ENCODE assay signal across 13 cellular contexts in the genomic region with DNA sequence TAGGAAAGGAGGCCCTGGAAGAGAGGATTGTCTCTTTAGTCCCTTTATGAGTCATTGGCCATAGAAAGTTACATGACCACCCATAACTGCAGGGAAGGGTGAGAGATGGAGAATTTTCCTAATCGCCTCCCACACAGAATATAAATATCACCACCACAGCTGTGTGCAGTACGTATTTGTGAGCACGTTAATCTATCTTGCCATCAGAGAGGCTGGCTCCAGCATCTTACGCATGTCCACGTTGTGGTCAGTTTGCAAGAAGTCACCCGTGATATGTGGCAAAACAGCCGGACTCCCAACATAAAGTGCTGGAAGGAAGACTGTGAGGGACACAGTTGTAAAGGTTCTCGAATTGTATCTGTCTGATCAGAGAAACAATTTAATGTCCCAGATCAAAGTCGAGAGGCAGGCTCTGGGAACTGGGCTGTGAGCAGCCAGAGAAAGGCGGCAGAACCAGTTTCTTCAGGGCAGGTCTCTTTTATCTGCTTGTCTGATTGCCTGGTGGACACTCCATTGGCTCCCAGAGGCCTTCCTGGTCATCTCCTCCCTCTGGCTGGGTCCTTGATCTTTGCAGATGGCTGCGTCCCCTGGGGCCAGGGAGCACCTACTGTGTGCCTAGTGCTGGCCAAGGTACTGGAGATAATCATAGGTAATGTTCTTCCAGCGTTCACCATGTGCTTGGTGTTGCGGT.
DNase-seq lines count a peak whose midpoint lies in the region; ATAC-seq, FAIRE-seq and TF ChIP-seq lines count a peak whose summit lies in the region.
"Had no signal": no experiment of that assay in that cellular context is flagged by ENCODE, and none has a peak within 500 bp of the region (broad histone marks: within the 10 kb centered on the region; RNA-seq: fewer than 3 reads in every experiment).

No MANE protein-coding gene starts in this region.

- H3K27ac ChIP-seq in RWPE1 (peak overlapping the region; percentile 96), prostate gland (peak overlapping the region; percentile 65 to 75)

- H3K27me3 ChIP-seq in prostate gland (replicated peaks; ENCODE audit: insufficient read depth): no peaks in the 10 kb centered on the region
- H3K27me3 ChIP-seq: BE2C, upper lobe of left lung had no signal

- WGBS in prostate gland: 31% methylated on average over 13 of the region's 13 CpGs

- POLR2A ChIA-PET in RWPE1 (lab: Yijun Ruan, JAX; ENCODE audit: low non-redundant PET): no interaction called here

- no peak overlapping the region for H3K4me3 Mint-ChIP-seq in activated T-cell treated with anti-CD3 and anti-CD28 coated beads, Interleukin-2, amount 50 U/mL, for 24 hours
- no peak overlapping the region for H3K4me3 Mint-ChIP-seq in natural killer cell
- H3K4me3 Mint-ChIP-seq: activated CD4-positive, alpha-beta memory T cell treated with anti-CD3 and anti-CD28 coated beads, Interleukin-2, amount 10 ng/mL, durations not matched to agents 7 days and 5 days had no signal

- no peaks in the 10 kb centered on the region for H3K36me3 Mint-ChIP-seq in activated T-cell treated with anti-CD3 and anti-CD28 coated beads, Interleukin-2, amount 50 U/mL, for 24 hours (ENCODE audit: low read depth)
- H3K36me3 Mint-ChIP-seq in natural killer cell: no peaks in the 10 kb centered on the region

- CTCF ChIA-PET in RWPE1 (lab: Yijun Ruan, JAX): no interaction called here

- H3K9me3 ChIP-seq in prostate gland: no peaks in the 10 kb centered on the region
- H3K9me3 ChIP-seq: BE2C, upper lobe of left lung had no signal

- H3K9me3 Mint-ChIP-seq in activated T-cell treated with anti-CD3 and anti-CD28 coated beads, Interleukin-2, amount 50 U/mL, for 24 hours: no peaks in the 10 kb centered on the region
- H3K9me3 Mint-ChIP-seq in natural killer cell: no peaks in the 10 kb centered on the region
- H3K9me3 Mint-ChIP-seq: activated CD4-positive, alpha-beta memory T cell treated with anti-CD3 and anti-CD28 coated beads, Interleukin-2, amount 10 ng/mL, durations not matched to agents 7 days and 5 days had no signal

- H3K27me3 Mint-ChIP-seq in activated T-cell treated with anti-CD3 and anti-CD28 coated beads, Interleukin-2, amount 50 U/mL, for 24 hours: no peaks in the 10 kb centered on the region
- no peaks in the 10 kb centered on the region for H3K27me3 Mint-ChIP-seq in natural killer cell (ENCODE audit: low read depth in 2 of 2)
- H3K27me3 Mint-ChIP-seq: activated CD4-positive, alpha-beta memory T cell treated with anti-CD3 and anti-CD28 coated beads, Interleukin-2, amount 10 ng/mL, durations not matched to agents 7 days and 5 days had no signal

- H3K4me1 Mint-ChIP-seq in activated T-cell treated with anti-CD3 and anti-CD28 coated beads, Interleukin-2, amount 50 U/mL, for 24 hours (ENCODE audit: low read depth): peaks cover 15% of the 10 kb centered on the region
- H3K4me1 Mint-ChIP-seq in natural killer cell: peaks cover 21 to 29% of the 10 kb centered on the region in 2 donors

- TF ChIP-seq CTCF in RWPE1 (conservative IDR thresholded peaks at IDR 0.05; ENCODE audit: low read depth) (no peak), prostate gland (IDR thresholded peaks at IDR 0.05) (peak in 1 of 4 experiments; percentile 12), natural killer cell (IDR thresholded peaks at IDR 0.05) (no peak)

- FAIRE-seq in GM12891 (lab: Jason Lieb, UNC): no peak

- no peak for TF ChIP-seq POLR2A in prostate gland (IDR thresholded peaks at IDR 0.05)
- no peak for TF ChIP-seq POLR2A in GM12891 (IDR thresholded peaks at IDR 0.05; ENCODE audit: low read depth, low read length)

- no peak for ATAC-seq in natural killer cell

- H3K4me1 ChIP-seq in prostate gland (replicated peaks): peaks cover 17% of the 10 kb centered on the region
- H3K4me1 ChIP-seq: BE2C had no signal

- H3K36me3 ChIP-seq in prostate gland: no peaks in the 10 kb centered on the region
- H3K36me3 ChIP-seq: BE2C, upper lobe of left lung had no signal

- intact Hi-C loops in prostate gland (cut with DNase I) (no loop called here), natural killer cell (cut with micrococcal nuclease) (no loop called here)

- no peak overlapping the region for H3K4me3 ChIP-seq in prostate gland
- H3K4me3 ChIP-seq: upper lobe of left lung had no signal

- DNase-seq in ELF-1 (ENCODE audit: low read depth, low spot score) (peak; percentile 86), RWPE1 (ENCODE audit: low spot score) (no peak), islet precursor cell (peak; percentile 83), prostate gland (ENCODE audit: low spot score) (peak; percentile 77), natural killer cell (no peak), COLO829 (ENCODE audit: low spot score) (no peak), GM12891 (ENCODE audit: insufficient read length, low spot score) (no peak)
- DNase-seq in activated T-cell treated with anti-CD3 and anti-CD28 coated beads, Interleukin-2, amount 50 U/mL, for 24 hours: no peak
- DNase-seq: activated CD4-positive, alpha-beta memory T cell treated with anti-CD3 and anti-CD28 coated beads, Interleukin-2, amount 10 ng/mL, durations not matched to agents 7 days and 5 days; BE2C; DND-41; T1000; upper lobe of left lung had no signal

- no peak overlapping the region for H3K27ac Mint-ChIP-seq in activated T-cell treated with anti-CD3 and anti-CD28 coated beads, Interleukin-2, amount 50 U/mL, for 24 hours
- no peak overlapping the region for H3K27ac Mint-ChIP-seq in natural killer cell
- H3K27ac Mint-ChIP-seq: activated CD4-positive, alpha-beta memory T cell treated with anti-CD3 and anti-CD28 coated beads, Interleukin-2, amount 10 ng/mL, durations not matched to agents 7 days and 5 days had no signal

TF ChIP-seq in GM12891, 5 proteins besides CTCF, POLR2A, EP300 and RAD21:
- TF ChIP-seq TAF1 (IDR thresholded peaks at IDR 0.05; ENCODE audit: low read depth, low read length): no peak
- TF ChIP-seq SPI1 (IDR thresholded peaks at IDR 0.05; ENCODE audit: low read depth, low read length): no peak
- no peak for TF ChIP-seq POLR2AphosphoS5 (IDR thresholded peaks at IDR 0.05; ENCODE audit: low read depth, low read length)

Comparison
In these comparisons a context has a peak if more than half of its experiments do, and no peak if none do; other contexts are left out.
1. DNase-seq: peak in ELF-1 (single experiment), islet precursor cell (single experiment) and prostate gland (single experiment); none in RWPE1 (single experiment), activated T-cell treated with anti-CD3 and anti-CD28 coated beads, Interleukin-2, amount 50 U/mL, for 24 hours (single experiment), natural killer cell (single experiment), COLO829 (single experiment) and GM12891 (single experiment).